10 cellular contexts compared by ENCODE assay signal in the genomic region with DNA sequence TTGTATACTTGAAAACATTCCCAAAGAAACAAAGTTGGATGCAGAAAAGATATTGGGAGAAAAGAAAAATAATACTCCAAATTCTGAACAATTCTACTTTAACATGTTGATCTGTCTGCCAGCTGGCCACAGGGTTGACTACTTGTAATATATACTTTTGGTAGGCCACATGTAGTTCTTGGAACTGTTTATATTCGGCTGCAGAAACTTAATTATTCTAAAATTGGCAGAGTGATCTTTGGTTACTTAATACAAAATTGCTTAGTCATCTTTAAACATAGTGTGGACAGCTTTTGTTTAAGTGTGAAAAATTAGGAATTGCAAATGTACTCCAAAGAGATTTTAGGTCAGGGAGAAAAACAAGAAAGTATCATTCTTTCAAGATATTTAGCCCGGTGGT.
DNase-seq lines count a peak whose midpoint lies in the region; ATAC-seq and FAIRE-seq lines count a peak whose summit lies in the region.
"Had no signal": no experiment of that assay in that cellular context is flagged by ENCODE, and none has a peak within 500 bp of the region (broad histone marks: within the 10 kb centered on the region; RNA-seq: fewer than 3 reads in every experiment).

No MANE protein-coding gene starts in this region.

- WGBS in small intestine, 3 donors: 54 to 84% (median 77%) methylated on average over 2 of the region's 2 CpGs

- no peak for DNase-seq in SK-N-MC (ENCODE audit: low read depth, low spot score)
- peak; percentile 79 for DNase-seq in fibroblast of gingiva (ENCODE audit: low read depth)
- no peak for DNase-seq in sciatic nerve (ENCODE audit: low spot score)
- no peak for DNase-seq in AG08396 (ENCODE audit: low spot score)
- no peak for DNase-seq in anterior cingulate cortex (lab: John Stamatoyannopoulos, UW)
- no peak for DNase-seq in small intestine
- DNase-seq: amygdala had no signal

- FAIRE-seq in small intestine (lab: Jason Lieb, UNC): no peak

- no peaks in the 10 kb centered on the region for H3K27me3 ChIP-seq in BLaER1
- no peaks in the 10 kb centered on the region for H3K27me3 ChIP-seq in small intestine (ENCODE audit: control insufficient read depth in 2 of 2, insufficient read depth in 2 of 2, low read length in 2 of 2)

- H3K27ac ChIP-seq in BLaER1 (peak overlapping the region; percentile 38; the same call in 1 of the 2 replicates), SK-N-MC (peak overlapping the region; percentile 8; the same call in 1 of the 2 replicates), small intestine (ENCODE audit: low read depth in 1 of 2, low read length in 1 of 2) (no peak overlapping the region)
- H3K27ac ChIP-seq: epithelial cell of prostate had no signal

- H3K36me3 ChIP-seq in BLaER1 (peaks cover 62% of the 10 kb centered on the region), SK-N-MC (ENCODE audit: insufficient read depth, low read length) (no peaks in the 10 kb centered on the region), small intestine (ENCODE audit: control insufficient read depth in 2 of 2, insufficient read depth in 2 of 2, low read length in 2 of 2) (no peaks in the 10 kb centered on the region)

- intact Hi-C loops in sciatic nerve (cut with DNase I): no loop called here

- H3K4me3 ChIP-seq in BLaER1 (peak overlapping the region; percentile 20; the same call in 1 of the 2 replicates), SK-N-MC (peak overlapping the region; percentile 49), small intestine (ENCODE audit: low read depth in 1 of 2, low read length in 2 of 2) (no peak overlapping the region)

- H4K20me1 ChIP-seq in BLaER1: no peaks in the 10 kb centered on the region

- peaks cover 27% of the 10 kb centered on the region for H3K4me1 ChIP-seq in BLaER1
- peaks cover 0 to 6% of the 10 kb centered on the region in 2 donors for H3K4me1 ChIP-seq in small intestine (ENCODE audit: control insufficient read depth in 2 of 2, insufficient read depth in 1 of 2, low read depth in 1 of 2, low read length in 1 of 2)

- ATAC-seq in sciatic nerve (peak; percentile 40), GM21390 (IDR thresholded peaks at IDR 0.05; ENCODE audit: unreplicated experiment) (no peak)

- H3K9me3 ChIP-seq in BLaER1 (peaks cover 54% of the 10 kb centered on the region; the same call in 1 of the 2 replicates), SK-N-MC (ENCODE audit: low read depth, low read length) (no peaks in the 10 kb centered on the region), small intestine (ENCODE audit: control insufficient read depth, low read depth) (no peaks in the 10 kb centered on the region)

- peak overlapping the region; percentile 62 for H3K4me2 ChIP-seq in BLaER1

- H3K9ac ChIP-seq in BLaER1 (no peak overlapping the region), SK-N-MC (ENCODE audit: insufficient read length) (no peak overlapping the region)

Comparison
In these comparisons a context has a peak if more than half of its experiments do, and no peak if none do; other contexts are left out.
1. H3K27ac ChIP-seq: peak in BLaER1 (single experiment) and SK-N-MC (single experiment); none in small intestine (0 of 2).
2. H3K4me3 ChIP-seq: peak in BLaER1 (single experiment) and SK-N-MC (single experiment); none in small intestine (0 of 2).